In genomic region chr6:16922282-16922681, GRCh38 we compare ENCODE assay signal across 17 cellular contexts.
A peak's percentile ranks its signal among the peaks of the same experiment; 100 is the strongest.
DNase-seq lines count a peak whose midpoint lies in the region; ATAC-seq and TF ChIP-seq lines count a peak whose summit lies in the region.
"Had no signal": no experiment of that assay in that cellular context is flagged by ENCODE, and none has a peak within 500 bp of the region (broad histone marks: within the 10 kb centered on the region; RNA-seq: fewer than 3 reads in every experiment).

No MANE protein-coding gene starts in this region.

- H2BK15ac ChIP-seq in IMR-90 (ENCODE audit: low read depth, low read length) (peak overlapping the region; percentile 33; the same call in 2 of the 3 replicates), mesendoderm (replicated peaks; ENCODE audit: low read depth) (no peak overlapping the region)

- no peak for DNase-seq in IMR-90
- no peak for DNase-seq in WERI-Rb-1
- DNase-seq in left lobe of liver (ENCODE audit: low spot score): peak; percentile 56
- peak; percentile 28 for DNase-seq in mesendoderm
- no peak for DNase-seq in NCI-H1105 (lab: John Stamatoyannopoulos, UW)
- no peak for DNase-seq in amygdala (lab: John Stamatoyannopoulos, UW)
- no peak for DNase-seq in NCI-H1105 treated with DMSO at 0.1 percent for 48 hours (lab: John Stamatoyannopoulos, UW)
- DNase-seq: ACHN; BE2C; C1 segment of cervical spinal cord; CD4-positive, CD25-positive, alpha-beta regulatory T cell; DMS153; DMS79; GF-D8; H9; KG1 had no signal

- H3K9me3 ChIP-seq in IMR-90 (ENCODE audit: control insufficient read depth, insufficient read depth, low read length): no peaks in the 10 kb centered on the region
- H3K9me3 ChIP-seq in WERI-Rb-1 (ENCODE audit: severe bottlenecking): no peaks in the 10 kb centered on the region
- H3K9me3 ChIP-seq: BE2C had no signal

- H3K18ac ChIP-seq in IMR-90 (ENCODE audit: low read depth, low read length): peak overlapping the region; percentile 98
- H3K18ac ChIP-seq in mesendoderm (ENCODE audit: low read length): no peak overlapping the region

- H4K8ac ChIP-seq in IMR-90 (ENCODE audit: low read depth in 2 of 2, low read length in 2 of 2): peak overlapping the region; percentile 37 to 49; a peak in 3 of 4 replicates
- no peak overlapping the region for H4K8ac ChIP-seq in mesendoderm (ENCODE audit: low read depth, low read length)

- peak overlapping the region; percentile 75 for H2BK120ac ChIP-seq in IMR-90 (ENCODE audit: low read depth, low read length)
- no peak overlapping the region for H2BK120ac ChIP-seq in mesendoderm (ENCODE audit: low read depth, low read length)

- no TSS peak for BruUV-seq in IMR-90 (replicated peaks; lab: Mats Ljungman, UMichigan)

- H3K4me1 ChIP-seq in IMR-90 (ENCODE audit: control insufficient read depth, insufficient read depth, low read length) (peaks cover 11% of the 10 kb centered on the region), mesendoderm (ENCODE audit: control insufficient read depth, low read depth, low read length) (no peaks in the 10 kb centered on the region)
- H3K4me1 ChIP-seq: BE2C had no signal

- CTCF ChIA-PET in IMR-90 (lab: Yijun Ruan, JAX): interaction anchor here (0.7 to 1.5 kb wide), 2 partner anchors 27 to 42 kb away, joined by 3 to 7 read pairs; no protein-coding TSS in a partner anchor

- H3K9me1 ChIP-seq in IMR-90 (ENCODE audit: insufficient read depth, low read length): peaks cover 8% of the 10 kb centered on the region

- no peaks in the 10 kb centered on the region for H4K20me1 ChIP-seq in IMR-90 (ENCODE audit: insufficient read depth, low read length)

- H3K23ac ChIP-seq in IMR-90 (ENCODE audit: low read depth, low read length) (no peak overlapping the region), mesendoderm (ENCODE audit: low read length) (no peak overlapping the region)

- WGBS in IMR-90 (ENCODE audit: extremely low coverage in 2 of 2, insufficient read length in 1 of 2), 2 experiments: no CpG with 5 or more reads among the region's 5 CpGs
- WGBS in mesendoderm (ENCODE audit: extremely low coverage, insufficient coverage, low lambda C conversion rate): no CpG with 5 or more reads among the region's 5 CpGs

- in situ Hi-C loops in IMR-90 (cut with MboI; ENCODE audit: low sequenced_read_pairs): no loop called here

- intact Hi-C loops in IMR-90 (cut with micrococcal nuclease): no loop called here

- TF ChIP-seq CTCF in IMR-90 (conservative IDR thresholded peaks at IDR 0.05; ENCODE audit: low read depth, low read length) (no peak), WERI-Rb-1 (IDR thresholded peaks at IDR 0.05; ENCODE audit: low read depth, low read length) (0 out of 2 replicates have a peak, but pooled peaks have one; percentile 1)

- no peaks in the 10 kb centered on the region for H3K27me3 ChIP-seq in IMR-90 (ENCODE audit: control insufficient read depth, insufficient read depth, low read length)
- no peaks in the 10 kb centered on the region for H3K27me3 ChIP-seq in WERI-Rb-1 (ENCODE audit: insufficient read depth, low read depth, severe bottlenecking)
- H3K27me3 ChIP-seq in mesendoderm (ENCODE audit: insufficient read depth, low read length, poor library complexity): no peaks in the 10 kb centered on the region
- H3K27me3 ChIP-seq: BE2C had no signal

- H2AFZ ChIP-seq in IMR-90 (replicated peaks; ENCODE audit: low read length, poor library complexity): no peak overlapping the region

- peak overlapping the region; percentile 76 for H2AK5ac ChIP-seq in IMR-90 (ENCODE audit: low read depth, low read length)
- no peak overlapping the region for H2AK5ac ChIP-seq in mesendoderm (ENCODE audit: low read length)

- TF ChIP-seq RAD21 in IMR-90 (IDR thresholded peaks at IDR 0.05; ENCODE audit: low read length): no peak

- H3K4ac ChIP-seq in IMR-90 (ENCODE audit: low read depth, low read length) (peak overlapping the region; percentile 76), mesendoderm (ENCODE audit: low read depth, low read length) (no peak overlapping the region)

- no peak overlapping the region for H3K4me2 ChIP-seq in IMR-90 (ENCODE audit: low read depth, low read length)
- H3K4me2 ChIP-seq in mesendoderm (ENCODE audit: low read length): no peak overlapping the region

- H3K79me1 ChIP-seq in IMR-90 (ENCODE audit: low read depth in 1 of 2, low read length in 2 of 2): no peaks in the 10 kb centered on the region
- no peaks in the 10 kb centered on the region for H3K79me1 ChIP-seq in mesendoderm (ENCODE audit: low read length)

- no peak overlapping the region for H3K9ac ChIP-seq in IMR-90 (ENCODE audit: low read depth, low read length)
- H3K9ac ChIP-seq in mesendoderm (ENCODE audit: low read length): no peak overlapping the region

- H2BK20ac ChIP-seq in IMR-90 (ENCODE audit: low read depth, low read length): peak overlapping the region; percentile 75

- H3K79me2 ChIP-seq in mesendoderm (ENCODE audit: control insufficient read depth, insufficient read depth, low read length): no peaks in the 10 kb centered on the region

- H3K4me3 ChIP-seq in IMR-90 (ENCODE audit: insufficient read depth, low read depth, low read length) (no peak overlapping the region), WERI-Rb-1 (ENCODE audit: low read depth, low read length) (no peak overlapping the region), mesendoderm (ENCODE audit: low read length) (no peak overlapping the region)

- dilution Hi-C loops in IMR-90 (cut with HindIII; ENCODE audit: low sequenced_read_pairs, unreplicated experiment): no loop called here

- H4K5ac ChIP-seq in IMR-90 (ENCODE audit: low read depth, low read length) (peak overlapping the region; percentile 91), mesendoderm (ENCODE audit: low read length) (no peak overlapping the region)

- no peak for ATAC-seq in IMR-90 (ENCODE audit: low read depth)
- peak; percentile 88 for ATAC-seq in left lobe of liver

- H3K56ac ChIP-seq in IMR-90 (ENCODE audit: extremely low read depth, insufficient read depth, low read length) (no peak overlapping the region), mesendoderm (ENCODE audit: low read length) (no peak overlapping the region)

- POLR2A ChIA-PET in IMR-90 (lab: Charles Lee; ENCODE audit: unreplicated experiment): no interaction called here

- H2BK5ac ChIP-seq in IMR-90 (ENCODE audit: low read depth, low read length, poor library complexity, severe bottlenecking) (peak overlapping the region; percentile 38), mesendoderm (ENCODE audit: low read length) (no peak overlapping the region)

- H3K27ac ChIP-seq in IMR-90 (ENCODE audit: insufficient read depth, low read length): peak overlapping the region; percentile 83
- no peak overlapping the region for H3K27ac ChIP-seq in WERI-Rb-1
- no peak overlapping the region for H3K27ac ChIP-seq in mesendoderm (ENCODE audit: low read depth, low read length)
- H3K27ac ChIP-seq: HL-60 had no signal

- no peak for TF ChIP-seq POLR2A in IMR-90 (IDR thresholded peaks at IDR 0.05; ENCODE audit: low read depth, low read length)

- peak overlapping the region; percentile 54 for H4K91ac ChIP-seq in IMR-90 (ENCODE audit: insufficient read depth, low read depth, low read length)

- H3K36me3 ChIP-seq in IMR-90 (ENCODE audit: control insufficient read depth, insufficient read depth, low read length) (no peaks in the 10 kb centered on the region), WERI-Rb-1 (no peaks in the 10 kb centered on the region), mesendoderm (ENCODE audit: control insufficient read depth, insufficient read depth, low read length) (no peaks in the 10 kb centered on the region)
- H3K36me3 ChIP-seq: BE2C had no signal

- no peak overlapping the region for H2AK9ac ChIP-seq in IMR-90 (replicated peaks; ENCODE audit: low read depth, low read length, poor library complexity)

- H3K14ac ChIP-seq in IMR-90 (replicated peaks; ENCODE audit: low read depth, low read length): peak overlapping the region; percentile 29

TF ChIP-seq in IMR-90, 13 proteins besides CTCF, POLR2A, EP300 and RAD21:
- TF ChIP-seq NFE2L2 (IDR thresholded peaks at IDR 0.05; ENCODE audit: low read depth, low read length): no peak
- TF ChIP-seq RFX5 (IDR thresholded peaks at IDR 0.05; ENCODE audit: low read depth, low read length): no peak
- no peak for TF ChIP-seq CEBPB (IDR thresholded peaks at IDR 0.05; ENCODE audit: low read depth, low read length)
- no peak for TF ChIP-seq BHLHE40 (IDR thresholded peaks at IDR 0.05; ENCODE audit: low read depth, low read length)
- no peak for TF ChIP-seq MAZ (IDR thresholded peaks at IDR 0.05; ENCODE audit: borderline replicate concordance, low read depth, low read length)
- no peak for TF ChIP-seq SMC3 (IDR thresholded peaks at IDR 0.05; ENCODE audit: low read depth, low read length)
- TF ChIP-seq MAFK (IDR thresholded peaks at IDR 0.05; ENCODE audit: low read depth, low read length): no peak
- no peak for TF ChIP-seq CHD1 (IDR thresholded peaks at IDR 0.05; ENCODE audit: low read depth, low read length)
- no peak for TF ChIP-seq ELK1 (IDR thresholded peaks at IDR 0.05; ENCODE audit: borderline replicate concordance, low read depth, low read length)
- TF ChIP-seq, protein P1, sequence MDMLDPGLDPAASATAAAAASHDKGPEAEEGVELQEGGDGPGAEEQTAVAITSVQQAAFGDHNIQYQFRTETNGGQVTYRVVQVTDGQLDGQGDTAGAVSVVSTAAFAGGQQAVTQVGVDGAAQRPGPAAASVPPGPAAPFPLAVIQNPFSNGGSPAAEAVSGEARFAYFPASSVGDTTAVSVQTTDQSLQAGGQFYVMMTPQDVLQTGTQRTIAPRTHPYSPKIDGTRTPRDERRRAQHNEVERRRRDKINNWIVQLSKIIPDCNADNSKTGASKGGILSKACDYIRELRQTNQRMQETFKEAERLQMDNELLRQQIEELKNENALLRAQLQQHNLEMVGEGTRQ (IDR thresholded peaks at IDR 0.05; ENCODE audit: low read depth, low read length): no peak
- no peak for TF ChIP-seq MXI1 (IDR thresholded peaks at IDR 0.05; ENCODE audit: borderline replicate concordance, low read depth, low read length)
- no peak for TF ChIP-seq FOS (IDR thresholded peaks at IDR 0.05; ENCODE audit: low read depth, low read length)
- no peak for TF ChIP-seq RCOR1 (IDR thresholded peaks at IDR 0.05; ENCODE audit: insufficient replicate concordance, low read length)

Comparison
In these comparisons a context has a peak if more than half of its experiments do, and no peak if none do; other contexts are left out.
1. DNase-seq: peak in left lobe of liver (single experiment) and mesendoderm (single experiment); none in IMR-90 (single experiment), WERI-Rb-1 (single experiment), NCI-H1105 (single experiment), amygdala (0 of 56) and NCI-H1105 treated with DMSO at 0.1 percent for 48 hours (single experiment).